ENCODE assay signal across 8 cellular contexts in genomic region chr13:67048084-67048792, GRCh38.
A peak's percentile ranks its signal among the peaks of the same experiment; 100 is the strongest.
DNase-seq lines count a peak whose midpoint lies in the region; ATAC-seq and TF ChIP-seq lines count a peak whose summit lies in the region.

No MANE protein-coding gene starts in this region.

- no peaks in the 10 kb centered on the region for H3K36me3 ChIP-seq in CD4-positive, alpha-beta memory T cell (ENCODE audit: insufficient read depth, low read length)

- H3K4me3 ChIP-seq in CD4-positive, alpha-beta memory T cell (ENCODE audit: low read length in 2 of 2) = no peak overlapping the region

- ATAC-seq in GM19035 (IDR thresholded peaks at IDR 0.05; ENCODE audit: unreplicated experiment) (peak; percentile 86), HG02943 (IDR thresholded peaks at IDR 0.05; ENCODE audit: low read depth, unreplicated experiment) (peak; percentile 78), activated B cell treated with CpG ODN at 0.5 μM for 24 hours (ENCODE audit: low read depth) (peak; percentile 42), GM19455 (IDR thresholded peaks at IDR 0.05; ENCODE audit: unreplicated experiment) (no peak)

- peak overlapping the region; percentile 3 for H3K27ac Mint-ChIP-seq in activated B cell treated with CpG ODN at 0.5 μM for 24 hours
- H3K27ac Mint-ChIP-seq in mesothelial cell of epicardium = peak overlapping the region; percentile 63
- no peak overlapping the region for H3K27ac Mint-ChIP-seq in CD4-positive, alpha-beta memory T cell

- peaks cover 11% of the 10 kb centered on the region for H3K4me1 Mint-ChIP-seq in activated B cell treated with CpG ODN at 0.5 μM for 24 hours
- peaks cover 19% of the 10 kb centered on the region for H3K4me1 Mint-ChIP-seq in mesothelial cell of epicardium
- no peaks in the 10 kb centered on the region for H3K4me1 Mint-ChIP-seq in CD4-positive, alpha-beta memory T cell

- no peaks in the 10 kb centered on the region for H3K4me1 ChIP-seq in CD4-positive, alpha-beta memory T cell (ENCODE audit: insufficient read depth, low read length)

- H3K27me3 ChIP-seq in CD4-positive, alpha-beta memory T cell (ENCODE audit: insufficient read depth, low read length) = no peaks in the 10 kb centered on the region

- no peaks in the 10 kb centered on the region for H3K9me3 ChIP-seq in CD4-positive, alpha-beta memory T cell (ENCODE audit: control insufficient read depth in 1 of 2, low read length in 2 of 2)

- no peak for TF ChIP-seq CTCF in activated B cell treated with CpG ODN at 0.5 μM for 24 hours (IDR thresholded peaks at IDR 0.05)
- no peak for TF ChIP-seq CTCF in mesothelial cell of epicardium (IDR thresholded peaks at IDR 0.05; ENCODE audit: unreplicated experiment)

- POLR2A ChIA-PET in activated B cell treated with CpG ODN at 0.5 μM for 24 hours (lab: Charles Lee) = no interaction called here
- POLR2A ChIA-PET in CD4-positive, alpha-beta memory T cell (lab: Charles Lee; ENCODE audit: partially characterized antibody) = no interaction called here

- no peak overlapping the region for H3K4me3 Mint-ChIP-seq in activated B cell treated with CpG ODN at 0.5 μM for 24 hours
- no peak overlapping the region for H3K4me3 Mint-ChIP-seq in mesothelial cell of epicardium
- no peak overlapping the region for H3K4me3 Mint-ChIP-seq in CD4-positive, alpha-beta memory T cell

- H3K27me3 Mint-ChIP-seq in activated B cell treated with CpG ODN at 0.5 μM for 24 hours (no peaks in the 10 kb centered on the region), mesothelial cell of epicardium (ENCODE audit: low read depth) (no peaks in the 10 kb centered on the region)
- no peaks in the 10 kb centered on the region for H3K27me3 Mint-ChIP-seq in CD4-positive, alpha-beta memory T cell

- H3K36me3 Mint-ChIP-seq in activated B cell treated with CpG ODN at 0.5 μM for 24 hours (ENCODE audit: low read depth) (no peaks in the 10 kb centered on the region), mesothelial cell of epicardium (no peaks in the 10 kb centered on the region)
- no peaks in the 10 kb centered on the region for H3K36me3 Mint-ChIP-seq in CD4-positive, alpha-beta memory T cell

- no peaks in the 10 kb centered on the region for H3K9me3 Mint-ChIP-seq in activated B cell treated with CpG ODN at 0.5 μM for 24 hours
- peaks cover 2% of the 10 kb centered on the region for H3K9me3 Mint-ChIP-seq in mesothelial cell of epicardium
- peaks cover 0 to 8% (median 3%) of the 10 kb centered on the region in 8 donors for H3K9me3 Mint-ChIP-seq in CD4-positive, alpha-beta memory T cell

- intact Hi-C loops in activated B cell treated with CpG ODN at 0.5 μM for 24 hours (cut with micrococcal nuclease) = no loop called here
- intact Hi-C loops in CD4-positive, alpha-beta memory T cell (cut with micrococcal nuclease) = no loop called here

- DNase-seq in activated B cell treated with CpG ODN at 0.5 μM for 24 hours = no peak
- no peak for DNase-seq in mesothelial cell of epicardium (ENCODE audit: low spot score in 2 of 2, unreplicated experiment in 2 of 2)
- DNase-seq in DMS114 treated with DMSO at 0.1 percent for 48 hours (lab: John Stamatoyannopoulos, UW; ENCODE audit: unreplicated experiment) = no peak
- no peak for DNase-seq in CD4-positive, alpha-beta memory T cell
- no peak for DNase-seq in cerebellar cortex (ENCODE audit: low spot score)

- CTCF ChIA-PET in activated B cell treated with CpG ODN at 0.5 μM for 24 hours (lab: Charles Lee) = no interaction called here
- CTCF ChIA-PET in CD4-positive, alpha-beta memory T cell (lab: Charles Lee; ENCODE audit: partially characterized antibody) = no interaction called here

- no peak overlapping the region for H3K27ac ChIP-seq in CD4-positive, alpha-beta memory T cell (ENCODE audit: low read depth, low read length)

Comparison
In these comparisons a context has a peak if more than half of its experiments do, and no peak if none do; other contexts are left out.
1. H3K27ac Mint-ChIP-seq: peak in activated B cell treated with CpG ODN at 0.5 μM for 24 hours (single experiment) and mesothelial cell of epicardium (single experiment); none in CD4-positive, alpha-beta memory T cell (0 of 7).